17 cellular contexts compared by ENCODE assay signal in the genomic region with DNA sequence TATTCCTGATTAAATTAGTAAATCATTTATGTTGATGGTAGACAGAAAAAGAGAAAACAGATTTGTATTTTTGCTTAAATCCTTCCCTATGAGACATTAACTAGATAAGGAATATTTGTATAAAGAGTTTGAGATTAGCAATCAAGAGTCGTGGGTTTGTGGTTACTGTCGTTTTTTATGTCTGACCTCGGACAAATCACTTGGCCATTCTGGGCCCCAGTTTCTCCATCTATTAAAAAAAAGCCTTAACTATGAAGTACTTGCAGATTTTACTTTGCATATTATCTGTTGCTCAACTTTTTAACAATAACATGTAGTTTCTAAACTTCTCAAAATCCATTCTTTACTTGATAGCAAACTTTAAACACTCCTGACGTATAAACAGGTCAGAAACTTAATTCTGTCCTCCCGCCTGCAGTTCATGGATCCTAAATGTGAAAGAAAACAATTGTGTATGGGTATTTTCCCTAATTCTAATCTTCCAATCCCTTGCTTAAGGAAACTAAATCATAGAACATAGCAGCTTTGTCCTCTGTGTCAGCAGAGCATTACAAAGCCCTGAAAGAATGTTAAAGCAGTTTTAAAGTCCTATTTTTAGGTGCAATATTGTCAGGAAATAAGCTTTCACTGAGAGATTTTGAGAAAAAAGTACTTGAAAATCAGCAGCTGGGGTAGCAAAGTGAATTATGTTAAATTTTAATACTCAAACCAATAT.
DNase-seq lines count a peak whose midpoint lies in the region; ATAC-seq, FAIRE-seq and TF ChIP-seq lines count a peak whose summit lies in the region.
"Had no signal": no experiment of that assay in that cellular context is flagged by ENCODE, and none has a peak within 500 bp of the region (broad histone marks: within the 10 kb centered on the region; RNA-seq: fewer than 3 reads in every experiment).

No MANE protein-coding gene starts in this region.

- ATAC-seq in RWPE2 (ENCODE audit: low read depth): 0 out of 3 replicates have a peak, but pooled peaks have one; percentile 38
- ATAC-seq: naive thymus-derived CD8-positive, alpha-beta T cell had no signal

- H3K4me1 ChIP-seq in RWPE2 (ENCODE audit: insufficient read depth, poor library complexity, severe bottlenecking): peaks cover 27% of the 10 kb centered on the region
- peaks cover 8% of the 10 kb centered on the region for H3K4me1 ChIP-seq in mesenchymal stem cell (ENCODE audit: control insufficient read depth, insufficient read depth, low read depth, low read length)
- peaks cover 0 to 34% (median 10%) of the 10 kb centered on the region in 4 donors for H3K4me1 ChIP-seq in tibial nerve
- H3K4me1 ChIP-seq in small intestine (ENCODE audit: control insufficient read depth in 2 of 2, insufficient read depth in 1 of 2, low read depth in 1 of 2, low read length in 1 of 2): no peaks in the 10 kb centered on the region

- no peak overlapping the region for H3K14ac ChIP-seq in mesenchymal stem cell (ENCODE audit: low read length in 2 of 2)

- 83% methylated on average over 1 of the region's 5 CpGs for WGBS in mesenchymal stem cell
- WGBS in tibial nerve, 2 donors: 24 to 32% methylated on average over 5 of the region's 5 CpGs
- 39 to 54% (median 49%) methylated on average over 5 of the region's 5 CpGs for WGBS in small intestine, 3 donors

- H2BK15ac ChIP-seq in mesenchymal stem cell (ENCODE audit: low read depth, poor library complexity, severe bottlenecking): no peak overlapping the region

- no peak overlapping the region for H4K8ac ChIP-seq in mesenchymal stem cell (ENCODE audit: low read length)

- no peaks in the 10 kb centered on the region for H3K79me1 ChIP-seq in mesenchymal stem cell (replicated peaks; ENCODE audit: low read length, poor library complexity, severe bottlenecking)

- TF ChIP-seq EP300 in tibial nerve (IDR thresholded peaks at IDR 0.05): no peak

- H2AFZ ChIP-seq in mesenchymal stem cell (ENCODE audit: low read depth, low read length): no peak overlapping the region

- no peak overlapping the region for H3K4me3 ChIP-seq in RWPE2 (ENCODE audit: severe bottlenecking)
- no peak overlapping the region for H3K4me3 ChIP-seq in choroid plexus epithelial cell (ENCODE audit: low read depth, low read length)
- H3K4me3 ChIP-seq in mesenchymal stem cell (ENCODE audit: insufficient read depth in 1 of 2, low read depth in 1 of 2, low read length in 2 of 2): no peak overlapping the region
- no peak overlapping the region for H3K4me3 ChIP-seq in tibial nerve
- H3K4me3 ChIP-seq in small intestine (ENCODE audit: low read depth in 1 of 2, low read length in 2 of 2): no peak overlapping the region

- DNase-seq in RWPE2 (ENCODE audit: low spot score) (no peak), choroid plexus epithelial cell (ENCODE audit: low read depth) (peak; percentile 45), mesenchymal stem cell (peak; percentile 40), tibial nerve (ENCODE audit: low spot score in 2 of 2) (no peak), small intestine (no peak), ureter (ENCODE audit: low spot score) (no peak), T-helper 2 cell (no peak)
- DNase-seq: activated CD4-positive, alpha-beta T cell treated with anti-CD3 and anti-CD28 coated beads for 1 hour; activated naive CD4-positive, alpha-beta T cell; DMS153; head of caudate nucleus; naive thymus-derived CD8-positive, alpha-beta T cell; NCI-H2107; NCI-H774; stimulated activated CD8-positive, alpha-beta memory T cell treated with anti-CD3 and anti-CD28 coated beads, Interleukin-4, amount 100 ng/mL, for 48 hours had no signal

- H3K27me3 ChIP-seq in RWPE2 (ENCODE audit: insufficient read depth, poor library complexity, severe bottlenecking): no peaks in the 10 kb centered on the region
- no peaks in the 10 kb centered on the region for H3K27me3 ChIP-seq in mesenchymal stem cell (ENCODE audit: control insufficient read depth in 1 of 2, insufficient read depth in 1 of 2, low read length in 2 of 2)
- H3K27me3 ChIP-seq in tibial nerve: no peaks in the 10 kb centered on the region
- no peaks in the 10 kb centered on the region for H3K27me3 ChIP-seq in small intestine (ENCODE audit: control insufficient read depth in 2 of 2, insufficient read depth in 2 of 2, low read length in 2 of 2)

- H2BK5ac ChIP-seq in mesenchymal stem cell (ENCODE audit: low read depth, low read length, poor library complexity, severe bottlenecking): no peak overlapping the region

- H2BK120ac ChIP-seq in mesenchymal stem cell (ENCODE audit: low read depth, low read length): no peak overlapping the region

- no peak overlapping the region for H3K18ac ChIP-seq in mesenchymal stem cell (ENCODE audit: low read depth in 1 of 2, low read length in 2 of 2)

- H3K9ac ChIP-seq in mesenchymal stem cell (ENCODE audit: low read length): peak overlapping the region; percentile 56

- H2BK12ac ChIP-seq in mesenchymal stem cell (ENCODE audit: low read length in 2 of 2): no peak overlapping the region

- no peak for TF ChIP-seq POLR2A in tibial nerve (IDR thresholded peaks at IDR 0.05)

- H3K36me3 ChIP-seq in RWPE2 (ENCODE audit: low read depth) (peaks cover 6% of the 10 kb centered on the region; the same call in 1 of the 2 replicates), mesenchymal stem cell (ENCODE audit: control insufficient read depth in 1 of 2, insufficient read depth in 2 of 2, low read depth in 1 of 2, low read length in 2 of 2) (peaks cover 17 to 34% of the 10 kb centered on the region in 2 experiments), tibial nerve (peaks cover 0 to 41% (median 0%) of the 10 kb centered on the region in 3 donors), small intestine (ENCODE audit: control insufficient read depth in 2 of 2, insufficient read depth in 2 of 2, low read length in 2 of 2) (peaks cover 0 to 8% of the 10 kb centered on the region in 2 donors)

- no peak overlapping the region for H3K23ac ChIP-seq in mesenchymal stem cell (ENCODE audit: low read length in 2 of 2)

- H3K27ac ChIP-seq in RWPE2 (ENCODE audit: poor library complexity, severe bottlenecking) (peak overlapping the region; percentile 85), mesenchymal stem cell (ENCODE audit: low read length, poor library complexity, severe bottlenecking) (no peak overlapping the region), tibial nerve (peak overlapping the region in 3 of 4 donors; percentile 40 to 74 (median 73)), small intestine (ENCODE audit: low read depth in 1 of 2, low read length in 1 of 2) (no peak overlapping the region)

- H3K4ac ChIP-seq in mesenchymal stem cell (ENCODE audit: low read depth in 1 of 2, low read length in 2 of 2): no peak overlapping the region

- TF ChIP-seq CTCF in RWPE2 (IDR thresholded peaks at IDR 0.05; ENCODE audit: poor library complexity, severe bottlenecking) (no peak), choroid plexus epithelial cell (conservative IDR thresholded peaks at IDR 0.05; ENCODE audit: low read depth, low read length) (no peak), tibial nerve (IDR thresholded peaks at IDR 0.05) (no peak)

- no peak overlapping the region for H2AK5ac ChIP-seq in mesenchymal stem cell (ENCODE audit: low read length, severe bottlenecking)

- no peak for FAIRE-seq in small intestine (lab: Jason Lieb, UNC)
- FAIRE-seq: bronchial epithelial cell, H54 had no signal

- no peak overlapping the region for H3K4me2 ChIP-seq in mesenchymal stem cell (ENCODE audit: low read length, poor library complexity, severe bottlenecking)

- H4K91ac ChIP-seq in mesenchymal stem cell (ENCODE audit: low read length): no peak overlapping the region

- H3K9me3 ChIP-seq in RWPE2 (ENCODE audit: severe bottlenecking) (no peaks in the 10 kb centered on the region), mesenchymal stem cell (ENCODE audit: control insufficient read depth, low read length) (no peaks in the 10 kb centered on the region), tibial nerve (no peaks in the 10 kb centered on the region), small intestine (ENCODE audit: control insufficient read depth, low read depth) (no peaks in the 10 kb centered on the region)

Comparison
In these comparisons a context has a peak if more than half of its experiments do, and no peak if none do; other contexts are left out.
1. DNase-seq: peak in choroid plexus epithelial cell (single experiment) and mesenchymal stem cell (single experiment); none in RWPE2 (single experiment), tibial nerve (0 of 2), small intestine (single experiment), ureter (single experiment) and T-helper 2 cell (0 of 5).
2. H3K27ac ChIP-seq: peak in RWPE2 (single experiment) and tibial nerve (3 of 4); none in mesenchymal stem cell (single experiment) and small intestine (0 of 2).